ENCODE assay signal across 1 cellular context in the genomic region with DNA sequence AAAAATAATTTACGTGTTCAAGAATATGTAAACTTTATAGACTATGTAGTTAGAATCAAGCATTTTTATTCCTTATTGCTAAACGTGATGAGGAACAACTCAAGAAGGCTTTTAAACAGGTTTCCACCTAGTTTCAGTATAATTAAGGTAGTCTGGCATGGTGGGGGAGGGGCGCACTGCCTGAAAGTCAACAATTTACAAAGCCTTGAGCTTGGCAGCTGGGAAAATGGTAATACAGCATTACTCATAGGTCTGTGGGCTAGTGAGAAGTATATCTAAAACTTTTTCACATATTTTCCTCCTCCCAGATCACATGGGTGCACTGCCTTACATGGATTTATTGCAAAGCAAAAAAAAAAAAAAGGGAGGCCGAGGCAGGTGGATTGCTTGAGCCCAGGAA.
TF ChIP-seq lines count a peak whose summit lies in the region.

No MANE protein-coding gene starts in this region.

TF ChIP-seq in HepG2, 621 proteins besides CTCF, POLR2A, EP300 and RAD21 (continued from another document):
- TF ChIP-seq ARID5B (CRISPR knock-in tag; IDR thresholded peaks at IDR 0.05) = peak; percentile 59; the same call in 1 of the 2 replicates
- TF ChIP-seq KAT8 (CRISPR knock-in tag; IDR thresholded peaks at IDR 0.05) = 0 out of 2 replicates have a peak, but pooled peaks have one; percentile 20
- TF ChIP-seq HOMEZ (CRISPR knock-in tag; IDR thresholded peaks at IDR 0.05; ENCODE audit: low read depth) = peak; percentile 60; the same call in 1 of the 2 replicates
- TF ChIP-seq HMG20A (CRISPR knock-in tag; IDR thresholded peaks at IDR 0.05; ENCODE audit: borderline replicate concordance) = peak; percentile 22; the same call in 1 of the 2 replicates
- no peak for TF ChIP-seq FOXA1 (IDR thresholded peaks at IDR 0.05)
- 0 out of 2 replicates have a peak, but pooled peaks have one; percentile 25 for TF ChIP-seq FOXA1 (CRISPR knock-in tag; IDR thresholded peaks at IDR 0.05)
- no peak for TF ChIP-seq PHF21A (CRISPR knock-in tag; IDR thresholded peaks at IDR 0.05)
- TF ChIP-seq, protein P1, sequence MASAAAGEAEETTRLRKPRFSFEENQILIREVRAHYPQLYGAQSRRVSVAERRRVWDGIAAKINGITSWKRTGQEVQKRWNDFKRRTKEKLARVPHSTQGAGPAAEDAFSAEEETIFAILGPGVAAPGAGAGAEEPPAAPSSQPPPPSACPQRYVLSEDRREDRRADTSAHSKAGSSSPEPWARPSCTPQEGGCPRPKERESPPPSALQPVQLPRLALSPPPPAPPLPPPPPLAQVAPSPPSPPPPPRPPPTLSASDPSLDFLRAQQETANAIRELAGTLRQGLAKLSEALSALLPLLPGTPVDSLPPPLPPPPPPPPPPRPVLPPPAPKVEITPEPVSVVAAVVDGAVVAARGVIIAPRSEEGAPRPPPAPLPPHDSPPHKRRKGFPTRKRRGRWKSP (CRISPR knock-in tag; IDR thresholded peaks at IDR 0.05) = no peak
- TF ChIP-seq ZSCAN22 (CRISPR knock-in tag; IDR thresholded peaks at IDR 0.05) = no peak
